ENCODE assay signal across 11 cellular contexts in the genomic region with DNA sequence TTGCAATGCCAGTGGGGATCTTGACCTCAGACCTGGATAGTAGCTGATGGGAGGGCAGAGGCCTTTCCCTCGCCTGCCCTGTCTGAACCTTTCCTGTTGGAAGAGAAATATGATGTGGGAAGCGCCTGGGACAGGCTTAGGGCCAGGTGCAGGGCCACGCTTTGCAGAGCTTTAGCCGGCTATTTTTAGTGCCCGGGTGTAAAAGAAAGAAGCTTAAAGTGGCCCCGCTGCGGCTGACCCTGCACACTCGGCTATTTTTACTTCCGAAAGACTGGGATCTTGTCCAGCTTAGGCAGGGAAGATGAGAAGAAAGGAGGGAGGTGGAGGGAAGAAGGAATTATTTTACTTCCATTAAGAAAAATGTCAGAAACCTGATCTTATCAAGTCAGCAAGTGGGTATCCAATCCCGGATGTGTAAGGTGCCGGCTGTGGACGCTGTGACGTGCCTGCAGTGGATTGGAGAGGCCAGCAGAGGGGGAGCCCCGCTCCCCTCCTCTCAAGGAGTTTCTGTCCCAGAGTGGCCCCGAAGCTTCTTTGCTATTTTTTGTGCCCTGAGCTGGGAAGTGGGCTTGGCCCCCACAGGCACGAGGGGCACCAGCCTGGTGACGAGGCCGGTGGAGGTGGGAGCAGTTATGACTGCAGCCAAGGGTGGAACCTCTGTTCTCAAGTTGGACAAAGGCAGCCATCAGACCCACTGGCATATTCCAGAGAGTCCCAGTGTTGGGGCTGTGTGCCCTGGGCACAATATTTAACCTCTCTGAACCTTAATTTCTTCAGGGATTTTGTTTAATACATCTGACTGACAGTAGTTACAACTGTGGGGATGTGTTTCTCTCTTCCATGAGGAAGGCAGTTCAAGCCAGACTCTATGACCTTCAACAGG.
DNase-seq lines count a peak whose midpoint lies in the region; ATAC-seq and TF ChIP-seq lines count a peak whose summit lies in the region.
"Had no signal": no experiment of that assay in that cellular context is flagged by ENCODE, and none has a peak within 500 bp of the region (broad histone marks: within the 10 kb centered on the region; RNA-seq: fewer than 3 reads in every experiment).

No MANE protein-coding gene starts in this region.

- no peaks in the 10 kb centered on the region for H3K9me3 Mint-ChIP-seq in endothelial cell (ENCODE audit: unreplicated experiment)

- H3K4me3 Mint-ChIP-seq in endothelial cell (ENCODE audit: unreplicated experiment): no peak overlapping the region

- H3K4me3 ChIP-seq in GM12864 (ENCODE audit: low read depth, low read length): no peak overlapping the region
- H3K4me3 ChIP-seq: GM23248, PC-9 had no signal

- ATAC-seq in left cardiac atrium (peak; percentile 81 to 86), sciatic nerve (peak; percentile 71), GM21360 (IDR thresholded peaks at IDR 0.05; ENCODE audit: unreplicated experiment) (no peak), HG03571 (IDR thresholded peaks at IDR 0.05; ENCODE audit: unreplicated experiment) (no peak)

- no peak overlapping the region for H3K27ac Mint-ChIP-seq in endothelial cell (ENCODE audit: unreplicated experiment)

- DNase-seq in GM12864 (ENCODE audit: low read depth) (no peak), SHP77 (lab: John Stamatoyannopoulos, UW) (peak; percentile 25 to 56), left cardiac atrium (peak; percentile 36), sciatic nerve (ENCODE audit: low spot score) (no peak), endothelial cell (ENCODE audit: low spot score) (no peak), AG20443 (ENCODE audit: low spot score) (no peak)
- DNase-seq: activated CD8-positive, alpha-beta memory T cell treated with anti-CD3 and anti-CD28 coated beads, Interleukin-2, amount 50 U/mL, for 4 hours; GM23248; PC-9 had no signal

- intact Hi-C loops in left cardiac atrium (cut with DNase I): no loop called here
- intact Hi-C loops in sciatic nerve (cut with DNase I): no loop called here

- H3K27me3 Mint-ChIP-seq in endothelial cell (ENCODE audit: unreplicated experiment): peaks cover 6% of the 10 kb centered on the region

- peaks cover 5% of the 10 kb centered on the region for H3K4me1 Mint-ChIP-seq in endothelial cell (ENCODE audit: unreplicated experiment)

- H3K36me3 Mint-ChIP-seq in endothelial cell (ENCODE audit: low read depth, unreplicated experiment): no peaks in the 10 kb centered on the region

- peak; percentile 29 for TF ChIP-seq CTCF in GM12864 (IDR thresholded peaks at IDR 0.05; ENCODE audit: low read depth, low read length, missing control alignments)
- TF ChIP-seq CTCF in endothelial cell (IDR thresholded peaks at IDR 0.05; ENCODE audit: unreplicated experiment): no peak

Comparison
In these comparisons a context has a peak if more than half of its experiments do, and no peak if none do; other contexts are left out.
1. DNase-seq: peak in SHP77 (2 of 2) and left cardiac atrium (single experiment); none in GM12864 (single experiment), sciatic nerve (single experiment), endothelial cell (single experiment) and AG20443 (single experiment).
2. ATAC-seq: peak in left cardiac atrium (2 of 2) and sciatic nerve (single experiment); none in GM21360 (single experiment) and HG03571 (single experiment).